ENCODE assay signal across 1 cellular context in the genomic region with DNA sequence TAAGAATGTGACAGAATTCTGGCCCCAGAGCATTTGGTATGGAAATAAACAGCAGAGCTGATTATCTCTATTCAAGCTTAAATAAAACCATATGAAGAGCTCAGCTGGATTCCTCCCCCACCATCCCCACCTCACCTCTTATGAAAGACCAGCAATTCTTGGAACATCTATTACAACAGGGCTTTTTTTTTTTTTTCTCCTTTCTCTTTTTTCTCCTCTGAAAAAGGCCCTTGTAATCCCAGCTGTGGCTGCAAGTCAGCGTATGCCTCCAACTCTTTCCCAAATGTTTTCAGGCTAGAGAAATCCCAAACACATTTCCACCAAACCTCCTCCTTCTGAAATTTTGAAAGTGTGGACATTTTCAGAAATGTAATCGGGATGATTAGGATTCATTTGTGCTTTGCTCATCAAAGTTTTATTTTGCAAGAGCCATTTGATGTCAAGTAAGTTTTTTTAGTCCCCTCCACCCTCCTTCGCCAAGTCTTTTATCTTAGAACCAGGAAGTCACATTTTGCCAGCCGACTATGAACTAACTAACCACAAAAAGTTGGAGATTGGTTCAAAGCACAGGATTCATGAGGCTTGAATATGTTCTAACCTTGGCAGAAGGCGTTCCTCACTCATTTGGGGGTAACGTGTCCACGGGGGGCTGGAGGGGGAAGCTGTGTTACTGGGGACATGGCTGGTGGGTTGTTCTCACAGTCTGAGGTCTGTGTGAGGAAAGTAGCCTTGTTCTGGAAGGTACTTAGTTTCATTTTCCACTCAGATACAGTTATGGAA.
TF ChIP-seq lines count a peak whose summit lies in the region.

No MANE protein-coding gene starts in this region.

TF ChIP-seq in IMR-90, 13 proteins besides CTCF, POLR2A, EP300 and RAD21:
- no peak for TF ChIP-seq RFX5 (IDR thresholded peaks at IDR 0.05; ENCODE audit: low read depth, low read length)
- TF ChIP-seq MAFK (IDR thresholded peaks at IDR 0.05; ENCODE audit: low read depth, low read length), result peak; percentile 46
- TF ChIP-seq CHD1 (IDR thresholded peaks at IDR 0.05; ENCODE audit: low read depth, low read length), result no peak
- no peak for TF ChIP-seq MXI1 (IDR thresholded peaks at IDR 0.05; ENCODE audit: borderline replicate concordance, low read depth, low read length)
- TF ChIP-seq CEBPB (IDR thresholded peaks at IDR 0.05; ENCODE audit: low read depth, low read length), result 0 out of 2 replicates have a peak, but pooled peaks have one; percentile 0
- no peak for TF ChIP-seq FOS (IDR thresholded peaks at IDR 0.05; ENCODE audit: low read depth, low read length)
